ENCODE assay signal across 2 cellular contexts in the genomic region with DNA sequence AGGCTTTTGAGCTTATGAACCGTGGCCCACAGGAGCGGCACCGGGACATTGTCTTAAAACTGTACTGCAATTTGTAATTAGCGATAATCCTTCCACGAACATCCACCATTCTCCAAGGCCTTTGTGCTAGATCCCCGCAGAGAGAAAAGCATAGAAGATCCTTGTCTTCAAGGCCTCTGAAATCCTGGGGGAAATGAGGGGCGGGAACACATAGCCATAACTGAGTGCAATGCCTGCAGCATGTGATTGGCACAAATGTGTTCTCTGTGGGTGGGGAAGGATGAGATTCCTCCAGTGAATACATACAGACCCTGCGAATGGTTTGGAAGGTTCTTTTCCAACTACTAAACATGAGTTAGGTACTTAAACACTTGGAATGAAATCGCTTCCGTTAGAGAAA.
TF ChIP-seq lines count a peak whose summit lies in the region.

No MANE protein-coding gene starts in this region.

TF ChIP-seq in GM23338, 12 proteins besides CTCF, POLR2A, EP300 and RAD21 (continues in another document):
- TF ChIP-seq ZNF331 (CRISPR knock-in tag; IDR thresholded peaks at IDR 0.05; ENCODE audit: low read depth) (no peak), NANOG (IDR thresholded peaks at IDR 0.05; ENCODE audit: borderline replicate concordance) (no peak), STAT1 (IDR thresholded peaks at IDR 0.05; ENCODE audit: unreplicated experiment) (no peak), ZNF114 (CRISPR knock-in tag; IDR thresholded peaks at IDR 0.05) (no peak), EZH2phosphoT487 (IDR thresholded peaks at IDR 0.05; ENCODE audit: unreplicated experiment) (no peak), JUNB (IDR thresholded peaks at IDR 0.05; ENCODE audit: unreplicated experiment) (no peak), POLR2AphosphoS5 (IDR thresholded peaks at IDR 0.05; ENCODE audit: low read depth) (no peak), CREB1 (CRISPR knock-in tag; IDR thresholded peaks at IDR 0.05; ENCODE audit: low read depth) (no peak)
- TF ChIP-seq, protein P1, sequence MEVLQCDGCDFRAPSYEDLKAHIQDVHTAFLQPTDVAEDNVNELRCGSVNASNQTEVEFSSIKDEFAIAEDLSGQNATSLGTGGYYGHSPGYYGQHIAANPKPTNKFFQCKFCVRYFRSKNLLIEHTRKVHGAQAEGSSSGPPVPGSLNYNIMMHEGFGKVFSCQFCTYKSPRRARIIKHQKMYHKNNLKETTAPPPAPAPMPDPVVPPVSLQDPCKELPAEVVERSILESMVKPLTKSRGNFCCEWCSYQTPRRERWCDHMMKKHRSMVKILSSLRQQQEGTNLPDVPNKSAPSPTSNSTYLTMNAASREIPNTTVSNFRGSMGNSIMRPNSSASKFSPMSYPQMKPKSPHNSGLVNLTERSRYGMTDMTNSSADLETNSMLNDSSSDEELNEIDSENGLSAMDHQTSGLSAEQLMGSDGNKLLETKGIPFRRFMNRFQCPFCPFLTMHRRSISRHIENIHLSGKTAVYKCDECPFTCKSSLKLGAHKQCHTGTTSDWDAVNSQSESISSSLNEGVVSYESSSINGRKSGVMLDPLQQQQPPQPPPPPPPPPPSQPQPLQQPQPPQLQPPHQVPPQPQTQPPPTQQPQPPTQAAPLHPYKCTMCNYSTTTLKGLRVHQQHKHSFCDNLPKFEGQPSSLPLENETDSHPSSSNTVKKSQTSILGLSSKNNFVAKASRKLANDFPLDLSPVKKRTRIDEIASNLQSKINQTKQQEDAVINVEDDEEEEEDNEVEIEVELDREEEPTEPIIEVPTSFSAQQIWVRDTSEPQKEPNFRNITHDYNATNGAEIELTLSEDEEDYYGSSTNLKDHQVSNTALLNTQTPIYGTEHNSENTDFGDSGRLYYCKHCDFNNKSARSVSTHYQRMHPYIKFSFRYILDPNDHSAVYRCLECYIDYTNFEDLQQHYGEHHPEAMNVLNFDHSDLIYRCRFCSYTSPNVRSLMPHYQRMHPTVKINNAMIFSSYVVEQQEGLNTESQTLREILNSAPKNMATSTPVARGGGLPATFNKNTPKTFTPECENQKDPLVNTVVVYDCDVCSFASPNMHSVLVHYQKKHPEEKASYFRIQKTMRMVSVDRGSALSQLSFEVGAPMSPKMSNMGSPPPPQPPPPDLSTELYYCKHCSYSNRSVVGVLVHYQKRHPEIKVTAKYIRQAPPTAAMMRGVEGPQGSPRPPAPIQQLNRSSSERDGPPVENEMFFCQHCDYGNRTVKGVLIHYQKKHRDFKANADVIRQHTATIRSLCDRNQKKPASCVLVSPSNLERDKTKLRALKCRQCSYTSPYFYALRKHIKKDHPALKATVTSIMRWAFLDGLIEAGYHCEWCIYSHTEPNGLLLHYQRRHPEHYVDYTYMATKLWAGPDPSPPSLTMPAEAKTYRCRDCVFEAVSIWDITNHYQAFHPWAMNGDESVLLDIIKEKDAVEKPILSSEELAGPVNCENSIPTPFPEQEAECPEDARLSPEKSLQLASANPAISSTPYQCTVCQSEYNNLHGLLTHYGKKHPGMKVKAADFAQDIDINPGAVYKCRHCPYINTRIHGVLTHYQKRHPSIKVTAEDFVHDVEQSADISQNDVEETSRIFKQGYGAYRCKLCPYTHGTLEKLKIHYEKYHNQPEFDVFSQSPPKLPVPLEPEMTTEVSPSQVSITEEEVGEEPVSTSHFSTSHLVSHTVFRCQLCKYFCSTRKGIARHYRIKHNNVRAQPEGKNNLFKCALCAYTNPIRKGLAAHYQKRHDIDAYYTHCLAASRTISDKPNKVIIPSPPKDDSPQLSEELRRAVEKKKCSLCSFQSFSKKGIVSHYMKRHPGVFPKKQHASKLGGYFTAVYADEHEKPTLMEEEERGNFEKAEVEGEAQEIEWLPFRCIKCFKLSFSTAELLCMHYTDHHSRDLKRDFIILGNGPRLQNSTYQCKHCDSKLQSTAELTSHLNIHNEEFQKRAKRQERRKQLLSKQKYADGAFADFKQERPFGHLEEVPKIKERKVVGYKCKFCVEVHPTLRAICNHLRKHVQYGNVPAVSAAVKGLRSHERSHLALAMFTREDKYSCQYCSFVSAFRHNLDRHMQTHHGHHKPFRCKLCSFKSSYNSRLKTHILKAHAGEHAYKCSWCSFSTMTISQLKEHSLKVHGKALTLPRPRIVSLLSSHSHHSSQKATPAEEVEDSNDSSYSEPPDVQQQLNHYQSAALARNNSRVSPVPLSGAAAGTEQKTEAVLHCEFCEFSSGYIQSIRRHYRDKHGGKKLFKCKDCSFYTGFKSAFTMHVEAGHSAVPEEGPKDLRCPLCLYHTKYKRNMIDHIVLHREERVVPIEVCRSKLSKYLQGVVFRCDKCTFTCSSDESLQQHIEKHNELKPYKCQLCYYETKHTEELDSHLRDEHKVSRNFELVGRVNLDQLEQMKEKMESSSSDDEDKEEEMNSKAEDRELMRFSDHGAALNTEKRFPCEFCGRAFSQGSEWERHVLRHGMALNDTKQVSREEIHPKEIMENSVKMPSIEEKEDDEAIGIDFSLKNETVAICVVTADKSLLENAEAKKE (CRISPR knock-in tag; IDR thresholded peaks at IDR 0.05) = no peak
- TF ChIP-seq, protein P2, sequence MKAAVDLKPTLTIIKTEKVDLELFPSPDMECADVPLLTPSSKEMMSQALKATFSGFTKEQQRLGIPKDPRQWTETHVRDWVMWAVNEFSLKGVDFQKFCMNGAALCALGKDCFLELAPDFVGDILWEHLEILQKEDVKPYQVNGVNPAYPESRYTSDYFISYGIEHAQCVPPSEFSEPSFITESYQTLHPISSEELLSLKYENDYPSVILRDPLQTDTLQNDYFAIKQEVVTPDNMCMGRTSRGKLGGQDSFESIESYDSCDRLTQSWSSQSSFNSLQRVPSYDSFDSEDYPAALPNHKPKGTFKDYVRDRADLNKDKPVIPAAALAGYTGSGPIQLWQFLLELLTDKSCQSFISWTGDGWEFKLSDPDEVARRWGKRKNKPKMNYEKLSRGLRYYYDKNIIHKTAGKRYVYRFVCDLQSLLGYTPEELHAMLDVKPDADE (IDR thresholded peaks at IDR 0.05) = no peak

TF ChIP-seq in K562, 482 proteins besides CTCF, POLR2A, EP300 and RAD21:
- TF ChIP-seq ZNF253 (CRISPR knock-in tag; conservative IDR thresholded peaks at IDR 0.05) = no peak
- no peak for TF ChIP-seq ILF3 (IDR thresholded peaks at IDR 0.05; ENCODE audit: borderline replicate concordance)
- no peak for TF ChIP-seq CXXC5 (CRISPR knock-in tag; IDR thresholded peaks at IDR 0.05)
